23 cellular contexts compared by ENCODE assay signal in genomic region chr3:47339951-47340350, GRCh38. TPM values are rescaled to one million over a fixed set of nuclear protein-coding genes. Genes with fewer than 3 reads are reported as not detected.
DNase-seq lines count a peak whose midpoint lies in the region; ATAC-seq and TF ChIP-seq lines count a peak whose summit lies in the region.
"Had no signal": no experiment of that assay in that cellular context is flagged by ENCODE, and none has a peak within 500 bp of the region (broad histone marks: within the 10 kb centered on the region; RNA-seq: fewer than 3 reads in every experiment).

No MANE protein-coding gene starts in this region.

- no peak overlapping the region for H3K4me3 ChIP-seq in neural progenitor cell
- H3K4me3 ChIP-seq: GM23248 had no signal

- H3K4me3 Mint-ChIP-seq in activated T-helper 17 cell treated with anti-CD3 and anti-CD28 coated beads, Interleukin-2, amount 50 U/mL, for 72 hours = no peak overlapping the region
- H3K4me3 Mint-ChIP-seq in neural progenitor cell (peak overlapping the region; percentile 4), type B pancreatic cell (no peak overlapping the region)
- H3K4me3 Mint-ChIP-seq: CD8-positive, alpha-beta memory T cell had no signal

- DNase-seq in cardiac septum (ENCODE audit: low spot score) = peak; percentile 19
- DNase-seq in left cardiac atrium = no peak
- no peak for DNase-seq in neural progenitor cell (ENCODE audit: low spot score)
- DNase-seq in type B pancreatic cell (ENCODE audit: extremely low spot score, unreplicated experiment) = no peak
- DNase-seq in NOMO-1 treated with dmso at 0.1 percent for 144 hours (lab: John Stamatoyannopoulos, UW; ENCODE audit: unreplicated experiment) = no peak
- DNase-seq: AML-193; C1 segment of cervical spinal cord; CD8-positive, alpha-beta memory T cell; DND-41; GM23248; H7; NCI-H1092 treated with DMSO at 0.1 percent for 48 hours; NCI-H1436; NCI-H187 treated with DMSO at 0.1 percent for 48 hours; NCI-H446; NCI-H524 treated with DMSO at 0.1 percent for 48 hours; NCI-H82; NK-92 treated with Interleukin-12 subunit alpha and Interleukin-12 subunit beta, amount 100 ng/mL, for 24 hours; Right ventricle myocardium superior; RPMI8226 had no signal

- no peak for ATAC-seq in left cardiac atrium
- no peak for ATAC-seq in activated T-helper 17 cell treated with anti-CD3 and anti-CD28 coated beads, Interleukin-2, amount 50 U/mL, for 72 hours (replicated peaks)
- ATAC-seq in HG02885 (IDR thresholded peaks at IDR 0.05; ENCODE audit: poor library complexity, unreplicated experiment) = no peak
- no peak for ATAC-seq in GM21528 (IDR thresholded peaks at IDR 0.05; ENCODE audit: low FRiP score, unreplicated experiment)

- H3K9me3 Mint-ChIP-seq in activated T-helper 17 cell treated with anti-CD3 and anti-CD28 coated beads, Interleukin-2, amount 50 U/mL, for 72 hours = no peaks in the 10 kb centered on the region
- H3K9me3 Mint-ChIP-seq in neural progenitor cell = no peaks in the 10 kb centered on the region
- H3K9me3 Mint-ChIP-seq in type B pancreatic cell = no peaks in the 10 kb centered on the region
- H3K9me3 Mint-ChIP-seq: CD8-positive, alpha-beta memory T cell had no signal

- H3K9me3 ChIP-seq in neural progenitor cell (ENCODE audit: low read depth) = no peaks in the 10 kb centered on the region

- H3K27me3 Mint-ChIP-seq in activated T-helper 17 cell treated with anti-CD3 and anti-CD28 coated beads, Interleukin-2, amount 50 U/mL, for 72 hours = no peaks in the 10 kb centered on the region
- H3K27me3 Mint-ChIP-seq in neural progenitor cell (ENCODE audit: insufficient read depth, low read depth) (peaks cover 2% of the 10 kb centered on the region), type B pancreatic cell (no peaks in the 10 kb centered on the region)
- H3K27me3 Mint-ChIP-seq: CD8-positive, alpha-beta memory T cell had no signal

- no peak overlapping the region for H2AFZ ChIP-seq in neural progenitor cell (replicated peaks)
- H2AFZ ChIP-seq: GM23248 had no signal

- H3K36me3 Mint-ChIP-seq in activated T-helper 17 cell treated with anti-CD3 and anti-CD28 coated beads, Interleukin-2, amount 50 U/mL, for 72 hours (ENCODE audit: low read depth) = peaks cover 92% of the 10 kb centered on the region
- peaks cover 21% of the 10 kb centered on the region for H3K36me3 Mint-ChIP-seq in neural progenitor cell
- peaks cover 22% of the 10 kb centered on the region for H3K36me3 Mint-ChIP-seq in type B pancreatic cell

- TF ChIP-seq CTCF in neural progenitor cell (IDR thresholded peaks at IDR 0.05) = no peak
- no peak for TF ChIP-seq CTCF in type B pancreatic cell (conservative IDR thresholded peaks at IDR 0.05)

- no peak overlapping the region for H3K4me2 ChIP-seq in neural progenitor cell

- intact Hi-C loops in cardiac septum (cut with DNase I) (no loop called here), left cardiac atrium (cut with DNase I) (no loop called here)

- H3K9ac ChIP-seq in neural progenitor cell = no peak overlapping the region
- H3K9ac ChIP-seq: GM23248 had no signal

- H3F3A ChIP-seq in neural progenitor cell (ENCODE audit: low read depth) = no peaks in the 10 kb centered on the region

- H3K79me2 ChIP-seq in neural progenitor cell (ENCODE audit: low read depth) = no peaks in the 10 kb centered on the region

- H4K20me1 ChIP-seq in neural progenitor cell (ENCODE audit: low read depth) = no peaks in the 10 kb centered on the region

- H3K36me3 ChIP-seq in neural progenitor cell = no peaks in the 10 kb centered on the region

- H3K4me1 ChIP-seq in neural progenitor cell = no peaks in the 10 kb centered on the region

- H3K27ac ChIP-seq in neural progenitor cell = no peak overlapping the region
- H3K27ac ChIP-seq: GM23248 had no signal

- H3K4me1 Mint-ChIP-seq in activated T-helper 17 cell treated with anti-CD3 and anti-CD28 coated beads, Interleukin-2, amount 50 U/mL, for 72 hours = no peaks in the 10 kb centered on the region
- H3K4me1 Mint-ChIP-seq in neural progenitor cell (no peaks in the 10 kb centered on the region), type B pancreatic cell (ENCODE audit: unreplicated experiment) (no peaks in the 10 kb centered on the region)

- H3K27ac Mint-ChIP-seq in activated T-helper 17 cell treated with anti-CD3 and anti-CD28 coated beads, Interleukin-2, amount 50 U/mL, for 72 hours = peak overlapping the region; percentile 40
- H3K27ac Mint-ChIP-seq in neural progenitor cell (no peak overlapping the region), type B pancreatic cell (peak overlapping the region; percentile 19)

- no peaks in the 10 kb centered on the region for H3K27me3 ChIP-seq in neural progenitor cell

RNA-seq across cellular contexts. Expression of gene PTPN23, which starts 40.9 kb away (rescaled TPM):
- total RNA-seq in cardiac septum (24.0 TPM), left cardiac atrium (10 to 100 TPM; 24.1 to 24.8 TPM), neural progenitor cell (ENCODE audit: low replicate concordance) (3.4 and 8.6 TPM in 2 replicates), type B pancreatic cell (ENCODE audit: low replicate concordance) (52.5 and 54.1 TPM in 2 replicates)
- total RNA-seq in activated T-helper 17 cell treated with anti-CD3 and anti-CD28 coated beads, Interleukin-2, amount 50 U/mL, for 72 hours = 10 to 100 TPM; 28.7 to 32.0 TPM

RNA-seq across cellular contexts. Expression of gene KLHL18, which starts 57.2 kb away (rescaled TPM):
- 47.6 TPM for total RNA-seq in cardiac septum
- 10 to 100 TPM; 32.9 to 39.5 TPM for total RNA-seq in left cardiac atrium
- 10 to 100 TPM; 19.1 to 54.8 TPM for total RNA-seq in activated T-helper 17 cell treated with anti-CD3 and anti-CD28 coated beads, Interleukin-2, amount 50 U/mL, for 72 hours
- 7.3 and 14.0 TPM in 2 replicates for total RNA-seq in neural progenitor cell (ENCODE audit: low replicate concordance)
- total RNA-seq in type B pancreatic cell (ENCODE audit: low replicate concordance) = 27.3 and 29.1 TPM in 2 replicates

RNA-seq across cellular contexts. Expression of gene KIF9, which starts 57.4 kb away (rescaled TPM):
- total RNA-seq in cardiac septum (11.7 TPM), left cardiac atrium (1 to 10 TPM; 6.1 to 8.0 TPM), neural progenitor cell (ENCODE audit: low replicate concordance) (4.2 and 6.4 TPM in 2 replicates), type B pancreatic cell (ENCODE audit: low replicate concordance) (13.7 and 14.8 TPM in 2 replicates)
- 1 to 10 TPM; 3.0 to 5.6 TPM for total RNA-seq in activated T-helper 17 cell treated with anti-CD3 and anti-CD28 coated beads, Interleukin-2, amount 50 U/mL, for 72 hours
